Comparison of ENCODE assay signal across 8 cellular contexts in genomic region chr11:118434553-118435232, GRCh38. TPM values are rescaled to one million over a fixed set of nuclear protein-coding genes. Genes with fewer than 3 reads are reported as not detected.
DNase-seq lines count a peak whose midpoint lies in the region; ATAC-seq and TF ChIP-seq lines count a peak whose summit lies in the region.

No MANE protein-coding gene starts in this region.

- DNase-seq in GM23248 = peak; percentile 73
- peak in 1 of 2 experiments; percentile 29 for DNase-seq in PC-9
- DNase-seq in activated naive CD4-positive, alpha-beta T cell treated with Interleukin-2 at 50 U/mL for 16 hours = peak; percentile 50
- DNase-seq in glomerular visceral epithelial cell (ENCODE audit: extremely low spot score) = peak; percentile 23
- DNase-seq in ovary = peak; percentile 16 to 50 (median 35)
- no peak for DNase-seq in NCI-H1436 treated with DMSO at 0.1 percent for 48 hours (lab: John Stamatoyannopoulos, UW)

- H3K9me2 ChIP-seq in GM23248 (ENCODE audit: insufficient read depth) (no peaks in the 10 kb centered on the region), PC-9 (ENCODE audit: insufficient read depth) (no peaks in the 10 kb centered on the region)

- in situ Hi-C loops in GM23248 (cut with MboI) = no loop called here

- WGBS in GM23248 (ENCODE audit: low coverage in 1 of 2, low lambda C conversion rate in 2 of 2, missing lambda C conversion rate in 2 of 2), 2 experiments = 0 to 2% methylated on average over 35 of the region's 35 CpGs
- WGBS in ovary, 3 donors = 0 to 1% (median 0%) methylated on average over 35 of the region's 35 CpGs

- no peak for TF ChIP-seq EP300 in ovary (IDR thresholded peaks at IDR 0.05)

- H3K4me3 ChIP-seq in GM23248 (peak overlapping the region; percentile 73), PC-9 (peak overlapping the region; percentile 69), ovary (peak overlapping the region; percentile 70)

- TF ChIP-seq CTCF in 22Rv1 (IDR thresholded peaks at IDR 0.05) (no peak), PC-9 (conservative IDR thresholded peaks at IDR 0.05) (no peak), ovary (IDR thresholded peaks at IDR 0.05) (no peak)

- H4K20me1 ChIP-seq in GM23248 (ENCODE audit: insufficient read depth) (peaks cover 10% of the 10 kb centered on the region), PC-9 (ENCODE audit: insufficient read depth) (peaks cover 23% of the 10 kb centered on the region)

- H3K36me3 ChIP-seq in GM23248 (ENCODE audit: low read depth) = no peaks in the 10 kb centered on the region
- H3K36me3 ChIP-seq in PC-9 (ENCODE audit: low read depth) = peaks cover 1% of the 10 kb centered on the region; the same call in 1 of the 2 replicates
- no peaks in the 10 kb centered on the region for H3K36me3 ChIP-seq in ovary

- H3K4me2 ChIP-seq in GM23248 (ENCODE audit: unreplicated experiment) (peak overlapping the region; percentile 93), PC-9 (peak overlapping the region; percentile 92)

- H3K79me2 ChIP-seq in GM23248 (ENCODE audit: insufficient read depth) (peaks cover 32% of the 10 kb centered on the region), PC-9 (ENCODE audit: low read depth) (peaks cover 31% of the 10 kb centered on the region)

- TF ChIP-seq POLR2A in ovary (IDR thresholded peaks at IDR 0.05) = no peak

- POLR2A ChIA-PET in PC-9 (lab: Charles Lee; ENCODE audit: unreplicated experiment) = interaction anchor here (0.6 to 0.7 kb wide), 3 partner anchors 190 to 1261 kb away, joined by 3 read pairs; no protein-coding TSS in a partner anchor

- CTCF ChIA-PET in PC-9 (lab: Charles Lee) = interaction anchor here (0.6 kb wide), 1 partner anchor 40 kb away, joined by 4 read pairs; no protein-coding TSS in a partner anchor

- no TSS peak for BruUV-seq in PC-9 (replicated peaks; lab: Mats Ljungman, UMichigan)

- H3K27ac ChIP-seq in 22Rv1 (peak overlapping the region; percentile 98), GM23248 (no peak overlapping the region), PC-9 (no peak overlapping the region), ovary (no peak overlapping the region)

- ATAC-seq in HG02798 (IDR thresholded peaks at IDR 0.05; ENCODE audit: poor library complexity, unreplicated experiment) = no peak

- H3K4me1 ChIP-seq in GM23248 (ENCODE audit: insufficient read depth) = peaks cover 10% of the 10 kb centered on the region
- peaks cover 31% of the 10 kb centered on the region for H3K4me1 ChIP-seq in PC-9 (replicated peaks; ENCODE audit: insufficient read depth)
- H3K4me1 ChIP-seq in ovary (ENCODE audit: insufficient read depth) = no peaks in the 10 kb centered on the region

- H3F3A ChIP-seq in GM23248 (ENCODE audit: insufficient read depth) = peaks cover 13% of the 10 kb centered on the region
- H3F3A ChIP-seq in PC-9 (ENCODE audit: insufficient read depth, low read depth) = peaks cover 20% of the 10 kb centered on the region; the same call in 1 of the 2 replicates

- peak overlapping the region; percentile 81 for H2AFZ ChIP-seq in GM23248
- peak overlapping the region; percentile 89 for H2AFZ ChIP-seq in PC-9

- H3K9me3 ChIP-seq in GM23248 (ENCODE audit: low read depth) (no peaks in the 10 kb centered on the region), PC-9 (ENCODE audit: insufficient read depth, low read depth) (no peaks in the 10 kb centered on the region), ovary (no peaks in the 10 kb centered on the region)

- H3K27me3 ChIP-seq in GM23248 (replicated peaks; ENCODE audit: insufficient read depth) (no peaks in the 10 kb centered on the region), PC-9 (ENCODE audit: insufficient read depth, low read depth) (no peaks in the 10 kb centered on the region), ovary (no peaks in the 10 kb centered on the region)

- intact Hi-C loops in PC-9 (cut with micrococcal nuclease; ENCODE audit: unreplicated experiment) (loop anchor here (1.0 to 2.0 kb wide), 2 partner anchors 20 to 182 kb away; partner anchors contain the start of gene MPZL3), ovary (cut with DNase I) (loop anchor here in 2 of 4 donors (5.0 kb wide), 1 partner anchor 32 kb away; the partner anchor contains the start of gene ATP5MG (in 2 of the 2))

- H3K9ac ChIP-seq in GM23248 = no peak overlapping the region

RNA-seq across cellular contexts. Expression of gene KMT2A, which starts 1.6 kb away (rescaled TPM):
- 19.1 TPM in 2 replicates for total RNA-seq in GM23248 (2014; rRNA removed; shearing (Covaris generic))
- polyA plus RNA-seq in GM23248 (2016; fragmentation: Nextera tagmentation; extraction: Ambion mirVana) (7.6 and 8.1 TPM in 2 replicates), ovary (10 to 100 TPM; 25.8 to 45.2 TPM)
- total RNA-seq in PC-9 (2021) (78.7 and 80.3 TPM in 2 replicates), ovary (100 to 1,000 TPM in 2 of 7 donors, 10 to 100 TPM in 5; 72.0 to 107 (median 82.0) TPM)

RNA-seq across cellular contexts. Expression of gene ATP5MG, which starts 33.3 kb away (rescaled TPM):
- 32.3 and 79.4 TPM in 2 replicates for total RNA-seq in GM23248 (2014; rRNA removed; shearing (Covaris generic))
- polyA plus RNA-seq in GM23248 (2016; fragmentation: Nextera tagmentation; extraction: Ambion mirVana) = 414 and 426 TPM in 2 replicates
- total RNA-seq in PC-9 (2021) = 240 and 248 TPM in 2 replicates
- 100 to 1,000 TPM in 5 of 7 donors, 10 to 100 TPM in 2; 70.5 to 201 (median 155) TPM for total RNA-seq in ovary
- 100 to 1,000 TPM; 162 to 450 TPM for polyA plus RNA-seq in ovary
